2 cellular contexts compared by ENCODE assay signal in genomic region chr3:142680710-142681109, GRCh38.
TF ChIP-seq lines count a peak whose summit lies in the region.

No MANE protein-coding gene starts in this region.

TF ChIP-seq in H1, 55 proteins besides CTCF, POLR2A, EP300 and RAD21 (continued from another document):
- no peak for TF ChIP-seq ATF3 (IDR thresholded peaks at IDR 0.05; ENCODE audit: insufficient read depth, low read depth, low read length)
- TF ChIP-seq, protein P1, sequence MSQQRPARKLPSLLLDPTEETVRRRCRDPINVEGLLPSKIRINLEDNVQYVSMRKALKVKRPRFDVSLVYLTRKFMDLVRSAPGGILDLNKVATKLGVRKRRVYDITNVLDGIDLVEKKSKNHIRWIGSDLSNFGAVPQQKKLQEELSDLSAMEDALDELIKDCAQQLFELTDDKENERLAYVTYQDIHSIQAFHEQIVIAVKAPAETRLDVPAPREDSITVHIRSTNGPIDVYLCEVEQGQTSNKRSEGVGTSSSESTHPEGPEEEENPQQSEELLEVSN (IDR thresholded peaks at IDR 0.05): no peak
- no peak for TF ChIP-seq POU5F1 (IDR thresholded peaks at IDR 0.05; ENCODE audit: low read depth, low read length)
- TF ChIP-seq TCF12 (IDR thresholded peaks at IDR 0.05; ENCODE audit: low read depth, low read length): no peak

TF ChIP-seq in liver, 16 proteins besides CTCF, POLR2A, EP300 and RAD21 (continued from another document):
- TF ChIP-seq REST (IDR thresholded peaks at IDR 0.05): no peak
- no peak for TF ChIP-seq FOXA2 (IDR thresholded peaks at IDR 0.05)
- no peak for TF ChIP-seq HNF4G (IDR thresholded peaks at IDR 0.05)
- no peak for TF ChIP-seq RXRA (IDR thresholded peaks at IDR 0.05)
- no peak for TF ChIP-seq YY1 (IDR thresholded peaks at IDR 0.05)
- no peak for TF ChIP-seq EGR1 (IDR thresholded peaks at IDR 0.05; ENCODE audit: low read depth in 2 of 2)
- TF ChIP-seq HNF4A (conservative IDR thresholded peaks at IDR 0.05): no peak
- TF ChIP-seq FOXA1 (IDR thresholded peaks at IDR 0.05): no peak
- TF ChIP-seq NR2F2 (IDR thresholded peaks at IDR 0.05): no peak
- TF ChIP-seq ZBTB33 (IDR thresholded peaks at IDR 0.05): no peak
